In the genomic region with DNA sequence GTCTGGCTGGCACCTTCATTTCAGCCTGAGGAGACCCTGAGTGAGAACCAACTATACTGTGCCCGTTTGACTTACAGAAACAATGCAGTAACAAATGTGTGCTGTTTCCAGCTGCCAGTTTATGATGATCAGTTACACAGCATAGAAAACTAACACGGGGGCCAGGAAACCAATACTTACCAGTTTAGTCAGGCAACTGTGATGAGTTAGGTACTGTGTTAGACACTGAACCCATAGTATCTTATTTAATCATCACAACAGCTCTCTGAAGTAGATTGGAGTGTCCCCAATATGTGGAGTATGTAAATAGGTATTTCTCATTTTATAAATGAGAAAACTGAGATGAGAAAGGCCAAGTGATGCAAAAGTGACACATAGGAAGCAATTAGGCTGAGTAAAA, we compare ENCODE assay signal across 26 cellular contexts.
"Had no signal": no experiment of that assay in that cellular context is flagged by ENCODE, and none has a peak within 500 bp of the region (broad histone marks: within the 10 kb centered on the region; RNA-seq: fewer than 3 reads in every experiment).

No MANE protein-coding gene starts in this region.

- ATAC-seq: left colon; left lung; lower lobe of right lung; naive thymus-derived CD8-positive, alpha-beta T cell; psoas muscle; right lobe of liver; upper lobe of right lung had no signal

- H3K4me1 Mint-ChIP-seq: immature natural killer cell; naive thymus-derived CD8-positive, alpha-beta T cell had no signal

- H3K4me3 ChIP-seq: left lung, lower lobe of right lung, psoas muscle, right lobe of liver, smooth muscle cell, suprapubic skin, thoracic aorta, tibial artery, upper lobe of right lung had no signal

- H3K9me3 ChIP-seq: lower lobe of right lung, neutrophil, psoas muscle, right lobe of liver, suprapubic skin, thoracic aorta, tibial artery, upper lobe of right lung had no signal

- H3K36me3 Mint-ChIP-seq: immature natural killer cell; naive thymus-derived CD8-positive, alpha-beta T cell had no signal

- DNase-seq: hypothalamus; immature natural killer cell; kidney; left colon; left lung; lower lobe of right lung; mammary epithelial cell; mesenchymal stem cell; naive thymus-derived CD8-positive, alpha-beta T cell; occipital lobe; psoas muscle; right lobe of liver; stimulated activated CD4-positive, alpha-beta T cell treated with anti-CD3 and anti-CD28 coated beads, Interleukin-1b, Interleukin-23, amount 100 ng/mL, for 48 hours; stimulated activated CD4-positive, alpha-beta T cell treated with anti-CD3 and anti-CD28 coated beads, Interleukin-2, amount 100 ng/mL, for 48 hours; stimulated activated naive CD4-positive, alpha-beta T cell; tibial artery; trophoblast cell; upper lobe of right lung had no signal

- H3K27me3 Mint-ChIP-seq: stimulated activated naive CD8-positive, alpha-beta T cell treated with anti-CD3 and anti-CD28 coated beads, Interleukin-15, Interleukin-2, amounts not matched to agents 100 ng/mL and 50 ng/mL, for 24 hours had no signal

- H3K4me2 ChIP-seq: smooth muscle cell had no signal

- H3K9me3 Mint-ChIP-seq: nephron; stimulated activated naive CD8-positive, alpha-beta T cell treated with anti-CD3 and anti-CD28 coated beads, Interleukin-15, Interleukin-2, amounts not matched to agents 100 ng/mL and 50 ng/mL, for 24 hours had no signal

- H3K36me3 ChIP-seq: left lung, lower lobe of right lung, neutrophil, right lobe of liver, suprapubic skin, thoracic aorta, tibial artery, upper lobe of right lung had no signal

- H3K79me2 ChIP-seq: parathyroid adenoma had no signal

- H3K27ac Mint-ChIP-seq: immature natural killer cell; naive thymus-derived CD8-positive, alpha-beta T cell; nephron; stimulated activated naive CD8-positive, alpha-beta T cell treated with anti-CD3 and anti-CD28 coated beads, Interleukin-15, Interleukin-2, amounts not matched to agents 100 ng/mL and 50 ng/mL, for 24 hours had no signal

- H3K4me1 ChIP-seq: left lung, lower lobe of right lung, parathyroid adenoma, psoas muscle, right lobe of liver, suprapubic skin, tibial artery, upper lobe of right lung had no signal

- H3K27ac ChIP-seq: left lung, lower lobe of right lung, neutrophil, parathyroid adenoma, psoas muscle, right lobe of liver, suprapubic skin, thoracic aorta, tibial artery, upper lobe of right lung had no signal

- H3K4me3 Mint-ChIP-seq: immature natural killer cell; naive thymus-derived CD8-positive, alpha-beta T cell; nephron; neural crest cell; stimulated activated naive CD8-positive, alpha-beta T cell treated with anti-CD3 and anti-CD28 coated beads, Interleukin-15, Interleukin-2, amounts not matched to agents 100 ng/mL and 50 ng/mL, for 24 hours had no signal

- H3K27me3 ChIP-seq: left lung, neutrophil, right lobe of liver, suprapubic skin, tibial artery, upper lobe of right lung had no signal

- H2AFZ ChIP-seq: parathyroid adenoma had no signal
